ENCODE assay signal across 10 cellular contexts in genomic region chr19:13848811-13849241, GRCh38. TPM values are rescaled to one million over a fixed set of nuclear protein-coding genes. Genes with fewer than 3 reads are reported as not detected.
DNase-seq lines count a peak whose midpoint lies in the region; ATAC-seq, FAIRE-seq and TF ChIP-seq lines count a peak whose summit lies in the region.
"Had no signal": no experiment of that assay in that cellular context is flagged by ENCODE, and none has a peak within 500 bp of the region (broad histone marks: within the 10 kb centered on the region; RNA-seq: fewer than 3 reads in every experiment).

No MANE protein-coding gene starts in this region.

- no peak for FAIRE-seq in H1 (lab: Jason Lieb, UNC)

- DNase-seq in CD4-positive, CD25-positive, alpha-beta regulatory T cell: no peak
- DNase-seq in Panc1 (ENCODE audit: low read depth, low spot score) (no peak), H1 (ENCODE audit: low read depth in 1 of 2, low spot score in 2 of 2) (no peak), osteocyte (ENCODE audit: extremely low spot score, unreplicated experiment) (no peak), NCI-H2171 treated with DMSO at 0.1 percent for 48 hours (lab: John Stamatoyannopoulos, UW) (no peak), testis (no peak), Kasumi-1 (lab: John Stamatoyannopoulos, UW) (no peak)
- DNase-seq: NCI-H1092 treated with DMSO at 0.1 percent for 48 hours had no signal

- H3K23me2 ChIP-seq in H1 (ENCODE audit: low read depth, low read length): peaks cover 13% of the 10 kb centered on the region; the same call in 1 of the 2 replicates

- no peaks in the 10 kb centered on the region for H3K79me2 ChIP-seq in H1 (ENCODE audit: control insufficient read depth in 1 of 2, insufficient read depth in 2 of 2, low read length in 2 of 2)

- H3K4me2 ChIP-seq in H1 (ENCODE audit: insufficient read depth in 1 of 2, low read depth in 2 of 2, low read length in 2 of 2): no peak overlapping the region

- peak overlapping the region; percentile 68 for H2AK5ac ChIP-seq in H1 (ENCODE audit: low read depth, low read length)

- peak overlapping the region; percentile 9 for H2BK120ac ChIP-seq in H1 (replicated peaks; ENCODE audit: low read depth, low read length)

- no peaks in the 10 kb centered on the region for H3K36me3 ChIP-seq in CD4-positive, CD25-positive, alpha-beta regulatory T cell (ENCODE audit: control insufficient read depth, insufficient read depth, low read length)
- H3K36me3 ChIP-seq in Panc1 (ENCODE audit: control insufficient read depth, insufficient read depth, low read length): no peaks in the 10 kb centered on the region
- no peaks in the 10 kb centered on the region for H3K36me3 ChIP-seq in H1 (ENCODE audit: control insufficient read depth in 2 of 4, insufficient read depth in 4 of 4, low read length in 3 of 4)
- no peaks in the 10 kb centered on the region for H3K36me3 ChIP-seq in testis (ENCODE audit: low read depth, missing control alignments)

- intact Hi-C loops in Panc1 (cut with micrococcal nuclease; ENCODE audit: unreplicated experiment): no loop called here
- intact Hi-C loops in testis (cut with DNase I; ENCODE audit: low total_unique reads): no loop called here

- no peak overlapping the region for H3K9ac ChIP-seq in H1 (replicated peaks in 1 of 4; ENCODE audit: extremely low read depth in 1 of 4, low read depth in 3 of 4, low read length in 3 of 4)

- H3K4me3 Mint-ChIP-seq in CD4-positive, CD25-positive, alpha-beta regulatory T cell: peak overlapping the region in 3 of 4 donors; percentile 49 to 77 (median 76)
- peak overlapping the region; percentile 11 for H3K4me3 Mint-ChIP-seq in osteocyte (ENCODE audit: unreplicated experiment)

- no TSS peak for BruUV-seq in Panc1 (replicated peaks; lab: Mats Ljungman, UMichigan)

- TF ChIP-seq POLR2A in H1 (IDR thresholded peaks at IDR 0.05; ENCODE audit: control extremely low read depth in 1 of 2, low read depth in 2 of 2, low read length in 2 of 2): no peak
- TF ChIP-seq POLR2A in testis (IDR thresholded peaks at IDR 0.05): no peak

- H3K27ac Mint-ChIP-seq in CD4-positive, CD25-positive, alpha-beta regulatory T cell: peak overlapping the region; percentile 77 to 95 (median 94)
- peak overlapping the region; percentile 100 for H3K27ac Mint-ChIP-seq in osteocyte (ENCODE audit: unreplicated experiment)

- 0 out of 2 replicates have a peak overlapping the region, but pooled peaks have one; percentile 8 for H2BK20ac ChIP-seq in H1 (ENCODE audit: low read length)

- H3K27me3 Mint-ChIP-seq in CD4-positive, CD25-positive, alpha-beta regulatory T cell: peaks cover 11% of the 10 kb centered on the region
- no peaks in the 10 kb centered on the region for H3K27me3 Mint-ChIP-seq in osteocyte (ENCODE audit: unreplicated experiment)

- no peaks in the 10 kb centered on the region for H3K9me3 Mint-ChIP-seq in CD4-positive, CD25-positive, alpha-beta regulatory T cell
- H3K9me3 Mint-ChIP-seq in osteocyte (ENCODE audit: unreplicated experiment): no peaks in the 10 kb centered on the region

- 0 out of 2 replicates have a peak overlapping the region, but pooled peaks have one; percentile 1 for H2BK5ac ChIP-seq in H1 (ENCODE audit: low read depth, low read length)

- H3K23ac ChIP-seq in H1 (ENCODE audit: insufficient read length): no peak overlapping the region

- CTCF ChIA-PET in Panc1 (lab: Charles Lee): interaction anchor here (1.0 kb wide), 1 partner anchor 12 kb away, joined by 3 read pairs; no protein-coding TSS in a partner anchor
- CTCF ChIA-PET in H1 (lab: Charles Lee; ENCODE audit: partially characterized antibody): interaction anchor here (1.2 to 4.8 kb wide), 5 partner anchors 9 to 15 kb away, joined by 3 to 32 read pairs (median 5); no protein-coding TSS in a partner anchor

- in situ Hi-C loops in Panc1 (cut with HindIII; ENCODE audit: low pct_unique_long_range_greater_than_20kb, low sequenced_read_pairs): no loop called here

- no peak overlapping the region for H3K14ac ChIP-seq in H1 (ENCODE audit: insufficient read length)

- H3K4me1 ChIP-seq in CD4-positive, CD25-positive, alpha-beta regulatory T cell (ENCODE audit: control insufficient read depth, insufficient read depth, low read length, poor library complexity, severe bottlenecking): peaks cover 55% of the 10 kb centered on the region
- H3K4me1 ChIP-seq in Panc1 (ENCODE audit: control insufficient read depth, insufficient read depth, low read length): peaks cover 73% of the 10 kb centered on the region
- peaks cover 6 to 28% (median 22%) of the 10 kb centered on the region in 4 experiments for H3K4me1 ChIP-seq in H1 (replicated peaks in 1 of 4; ENCODE audit: control insufficient read depth in 3 of 4, insufficient read depth in 4 of 4, low read length in 3 of 4)
- peaks cover 34% of the 10 kb centered on the region for H3K4me1 ChIP-seq in testis

- H3K18ac ChIP-seq in H1 (ENCODE audit: extremely low read depth, low read length): no peak overlapping the region

- H3K4ac ChIP-seq in H1 (replicated peaks; ENCODE audit: insufficient read length, low read depth, low read length): no peak overlapping the region

- H3K79me1 ChIP-seq in H1 (ENCODE audit: low read depth, low read length): no peaks in the 10 kb centered on the region

- H3K4me1 Mint-ChIP-seq in CD4-positive, CD25-positive, alpha-beta regulatory T cell: peaks cover 5 to 55% (median 27%) of the 10 kb centered on the region in 4 donors
- H3K4me1 Mint-ChIP-seq in osteocyte (ENCODE audit: unreplicated experiment): peaks cover 73% of the 10 kb centered on the region

- H3K9me3 ChIP-seq in CD4-positive, CD25-positive, alpha-beta regulatory T cell (ENCODE audit: control insufficient read depth in 2 of 2, low read length in 2 of 2): no peaks in the 10 kb centered on the region
- H3K9me3 ChIP-seq in Panc1 (ENCODE audit: control insufficient read depth, insufficient read depth, low read depth, low read length) (no peaks in the 10 kb centered on the region), H1 (ENCODE audit: insufficient read depth in 2 of 2, low read depth in 1 of 2, low read length in 1 of 2) (no peaks in the 10 kb centered on the region), testis (no peaks in the 10 kb centered on the region)

- H4K8ac ChIP-seq in H1 (ENCODE audit: extremely low read depth, insufficient read depth, low read length): peak overlapping the region; percentile 88; the same call in 1 of the 2 replicates

- TF ChIP-seq RAD21 in H1 (IDR thresholded peaks at IDR 0.05 in 1 of 2, conservative IDR thresholded peaks at IDR 0.05 in 1 of 2; ENCODE audit: low read depth in 2 of 2, low read length in 2 of 2): no peak

- no peaks in the 10 kb centered on the region for H3K27me3 ChIP-seq in CD4-positive, CD25-positive, alpha-beta regulatory T cell (ENCODE audit: control insufficient read depth, insufficient read depth, low read length)
- H3K27me3 ChIP-seq in Panc1 (ENCODE audit: control insufficient read depth, insufficient read depth, low read length) (no peaks in the 10 kb centered on the region), H1 (replicated peaks in 1 of 4; ENCODE audit: control insufficient read depth in 3 of 4, extremely low read depth in 1 of 4, insufficient read depth in 3 of 4, low read length in 3 of 4) (no peaks in the 10 kb centered on the region), testis (no peaks in the 10 kb centered on the region)

- H2BK12ac ChIP-seq in H1 (ENCODE audit: low read depth, low read length): peak overlapping the region; percentile 52; the same call in 1 of the 2 replicates

- ATAC-seq in CD4-positive, CD25-positive, alpha-beta regulatory T cell (ENCODE audit: low read depth in 2 of 2): no peak
- no peak for ATAC-seq in Panc1
- ATAC-seq in HG02759 (IDR thresholded peaks at IDR 0.05; ENCODE audit: unreplicated experiment): no peak

- H3K4me3 ChIP-seq in CD4-positive, CD25-positive, alpha-beta regulatory T cell (ENCODE audit: low read depth, low read length): no peak overlapping the region
- no peak overlapping the region for H3K4me3 ChIP-seq in Panc1 (ENCODE audit: low read depth in 2 of 2, low read length in 2 of 2)
- H3K4me3 ChIP-seq in H1 (ENCODE audit: extremely low read depth in 1 of 4, insufficient read depth in 2 of 4, low read depth in 3 of 4, low read length in 4 of 4): no peak overlapping the region
- no peak overlapping the region for H3K4me3 ChIP-seq in testis

- peak overlapping the region; percentile 21; the same call in 1 of the 2 replicates for H2BK15ac ChIP-seq in H1 (ENCODE audit: low read length)

- H2AFZ ChIP-seq in H1 (ENCODE audit: low read length): no peak overlapping the region

- 90% methylated on average over 9 of the region's 9 CpGs; no CpG with 5 or more reads in 1 of the 2 experiments for WGBS in H1 (ENCODE audit: extremely low coverage in 1 of 2, insufficient coverage in 1 of 2, insufficient read length in 1 of 2, insufficient replicate concordance in 2 of 2, low coverage in 1 of 2, low lambda C conversion rate in 2 of 2, missing lambda C conversion rate in 1 of 2), 2 experiments
- WGBS in testis, 2 donors: 70 to 72% methylated on average over 8 to 9 of the region's 9 CpGs

- POLR2A ChIA-PET in Panc1 (lab: Charles Lee) (interaction anchor here (0.6 to 0.7 kb wide), 2 partner anchors 12 to 40 kb away, joined by 4 to 11 read pairs; no protein-coding TSS in a partner anchor), H1 (lab: Charles Lee; ENCODE audit: partially characterized antibody) (interaction anchor here (0.5 to 9.2 kb wide), 8 partner anchors 9 to 412 kb away, joined by 3 to 62 read pairs (median 4); partner anchors contain the start of gene ZSWIM4)

- TF ChIP-seq EP300 in H1 (IDR thresholded peaks at IDR 0.05; ENCODE audit: borderline replicate concordance in 1 of 2, low read depth in 2 of 2, low read length in 2 of 2): no peak

- no peaks in the 10 kb centered on the region for H3K36me3 Mint-ChIP-seq in CD4-positive, CD25-positive, alpha-beta regulatory T cell
- no peaks in the 10 kb centered on the region for H3K36me3 Mint-ChIP-seq in osteocyte (ENCODE audit: unreplicated experiment)

- peak overlapping the region; percentile 99 for H3K27ac ChIP-seq in CD4-positive, CD25-positive, alpha-beta regulatory T cell (ENCODE audit: insufficient read depth, low read length, poor library complexity, severe bottlenecking)
- peak overlapping the region; percentile 98 for H3K27ac ChIP-seq in Panc1 (ENCODE audit: low read length)
- H3K27ac ChIP-seq in H1 (ENCODE audit: low read depth, low read length): no peak overlapping the region
- H3K27ac ChIP-seq in testis: peak overlapping the region in 1 of 2 donors; percentile 98

- H4K91ac ChIP-seq in H1 (replicated peaks; ENCODE audit: insufficient read length, low read length): no peak overlapping the region

- no peak overlapping the region for H4K5ac ChIP-seq in H1 (ENCODE audit: insufficient read length, low read depth, low read length)

- no peak overlapping the region for H3K56ac ChIP-seq in H1 (replicated peaks; ENCODE audit: insufficient read length, low read depth, low read length)

- no peak for TF ChIP-seq CTCF in Panc1 (IDR thresholded peaks at IDR 0.05)
- no peak for TF ChIP-seq CTCF in H1 (IDR thresholded peaks at IDR 0.05; ENCODE audit: control extremely low read depth in 1 of 3, insufficient read depth in 1 of 3, low read depth in 1 of 3, low read length in 3 of 3)
- TF ChIP-seq CTCF in osteocyte (IDR thresholded peaks at IDR 0.05): no peak
- TF ChIP-seq CTCF in testis (IDR thresholded peaks at IDR 0.05): no peak

- H4K20me1 ChIP-seq in H1 (replicated peaks in 1 of 2; ENCODE audit: control insufficient read depth in 1 of 2, insufficient read depth in 2 of 2, low read length in 2 of 2): no peaks in the 10 kb centered on the region

RNA-seq across cellular contexts. Expression of gene NANOS3, which starts 28.1 kb away (rescaled TPM):
- total RNA-seq in CD4-positive, CD25-positive, alpha-beta regulatory T cell: not detected
- polyA plus RNA-seq in CD4-positive, CD25-positive, alpha-beta regulatory T cell: not detected
- total RNA-seq in Panc1 (2021; ENCODE audit: unreplicated experiment) (0.33 TPM), osteocyte (1.1 and 3.5 TPM in 2 replicates), testis (10 to 100 TPM; 14.5 to 18.6 TPM)
- 0.71 TPM for polyA plus RNA-seq in Panc1 (2012; ENCODE audit: insufficient read length)
- not detected in 2 replicates for total RNA-seq in H1 (2021; fragmentation: NEBNext Ultra II Directional; extraction: Animal tissue kit (Norgen Biotek cat#: 25700))
- polyA plus RNA-seq in H1 (2011; rRNA removed) (0.14 and 0.62 TPM in 2 replicates), testis (ENCODE audit: insufficient read depth, low read depth, low replicate concordance) (9.3 TPM)
- polyA plus RNA-seq in H1 (2011; cell fraction: cytosol; rRNA removed): not detected
- polyA plus RNA-seq in H1 (2011; cell fraction: nucleus; rRNA removed): not detected
- 0.69 to 0.83 TPM in 2 of 4 replicates, not detected in the others for polyA plus RNA-seq in H1 (2012, experiment 1 of 2)
- polyA plus RNA-seq in H1 (2012, experiment 2 of 2): not detected
- polyA plus RNA-seq in H1 (2013, experiment 1 of 2): 1.2 TPM
- polyA plus RNA-seq in H1 (2013, experiment 2 of 2): 1.3 TPM
- polyA minus RNA-seq in H1 (2011; rRNA and poly(A)+ RNA removed): not detected in 2 replicates
- not detected for polyA minus RNA-seq in H1 (2011; cell fraction: cytosol; rRNA and poly(A)+ RNA removed)
- polyA minus RNA-seq in H1 (2011; cell fraction: nucleus; rRNA and poly(A)+ RNA removed): not detected
- total RNA-seq: renal cortical epithelial cell had no signal

RNA-seq across cellular contexts. Expression of gene ZSWIM4, which starts 53.6 kb away (rescaled TPM):
- total RNA-seq in CD4-positive, CD25-positive, alpha-beta regulatory T cell: 4.5 TPM
- under 1 TPM; 0.46 to 0.82 (median 0.54) TPM for polyA plus RNA-seq in CD4-positive, CD25-positive, alpha-beta regulatory T cell
- total RNA-seq in Panc1 (2021; ENCODE audit: unreplicated experiment): 8.7 TPM
- 11.3 TPM for polyA plus RNA-seq in Panc1 (2012; ENCODE audit: insufficient read length)
- total RNA-seq in H1 (2021; fragmentation: NEBNext Ultra II Directional; extraction: Animal tissue kit (Norgen Biotek cat#: 25700)): 31.1 and 32.7 TPM in 2 replicates
- 12.2 and 23.2 TPM in 2 replicates for polyA plus RNA-seq in H1 (2011; rRNA removed)
- 10.9 TPM for polyA plus RNA-seq in H1 (2011; cell fraction: cytosol; rRNA removed)
- polyA plus RNA-seq in H1 (2011; cell fraction: nucleus; rRNA removed): 21.2 TPM
- 13.1 to 23.1 TPM (median 21.0 TPM) in 4 replicates for polyA plus RNA-seq in H1 (2012, experiment 1 of 2)
- polyA plus RNA-seq in H1 (2012, experiment 2 of 2): 20.0 TPM
- polyA plus RNA-seq in H1 (2013, experiment 1 of 2): 17.0 TPM
- 17.3 TPM for polyA plus RNA-seq in H1 (2013, experiment 2 of 2)
- 8.9 and 10.8 TPM in 2 replicates for polyA minus RNA-seq in H1 (2011; rRNA and poly(A)+ RNA removed)
- 23.9 TPM for polyA minus RNA-seq in H1 (2011; cell fraction: cytosol; rRNA and poly(A)+ RNA removed)
- 13.5 TPM for polyA minus RNA-seq in H1 (2011; cell fraction: nucleus; rRNA and poly(A)+ RNA removed)
- 14.0 and 15.1 TPM in 2 replicates for total RNA-seq in osteocyte
- 10 to 100 TPM in 1 of 2 donors, 1 to 10 TPM in 1; 4.7 to 10.0 TPM for total RNA-seq in testis
- polyA plus RNA-seq in testis (ENCODE audit: insufficient read depth, low read depth, low replicate concordance): 3.4 TPM

RNA-seq across cellular contexts. Expression of gene BRME1, which starts 57.1 kb away (rescaled TPM):
- total RNA-seq in CD4-positive, CD25-positive, alpha-beta regulatory T cell: 1.7 TPM
- polyA plus RNA-seq in CD4-positive, CD25-positive, alpha-beta regulatory T cell: under 1 TPM in 3 of 4 donors, not detected in 1; 0.24 to 0.63 (median 0.53) TPM
- total RNA-seq in Panc1 (2021; ENCODE audit: unreplicated experiment) (6.5 TPM), osteocyte (3.7 and 4.1 TPM in 2 replicates), testis (10 to 100 TPM; 26.3 to 48.9 TPM)
- polyA plus RNA-seq in Panc1 (2012; ENCODE audit: insufficient read length): 10.9 TPM
- total RNA-seq in H1 (2021; fragmentation: NEBNext Ultra II Directional; extraction: Animal tissue kit (Norgen Biotek cat#: 25700)): 4.6 and 4.7 TPM in 2 replicates
- polyA plus RNA-seq in H1 (2011; rRNA removed) (4.6 and 6.0 TPM in 2 replicates), testis (ENCODE audit: insufficient read depth, low read depth, low replicate concordance) (17.8 TPM)
- polyA plus RNA-seq in H1 (2011; cell fraction: cytosol; rRNA removed): 5.2 TPM
- polyA plus RNA-seq in H1 (2011; cell fraction: nucleus; rRNA removed): 12.9 TPM
- 2.8 to 5.0 TPM (median 3.9 TPM) in 4 replicates for polyA plus RNA-seq in H1 (2012, experiment 1 of 2)
- polyA plus RNA-seq in H1 (2012, experiment 2 of 2): 3.1 TPM
- 3.8 TPM for polyA plus RNA-seq in H1 (2013, experiment 1 of 2)
- polyA plus RNA-seq in H1 (2013, experiment 2 of 2): 3.4 TPM
- 2.5 and 3.4 TPM in 2 replicates for polyA minus RNA-seq in H1 (2011; rRNA and poly(A)+ RNA removed)
- 3.8 TPM for polyA minus RNA-seq in H1 (2011; cell fraction: cytosol; rRNA and poly(A)+ RNA removed)
- polyA minus RNA-seq in H1 (2011; cell fraction: nucleus; rRNA and poly(A)+ RNA removed): 7.3 TPM

RNA-seq across cellular contexts. Expression of gene CC2D1A, which starts 57.2 kb away (rescaled TPM):
- total RNA-seq in CD4-positive, CD25-positive, alpha-beta regulatory T cell: 35.0 TPM
- polyA plus RNA-seq in CD4-positive, CD25-positive, alpha-beta regulatory T cell: 1 to 10 TPM; 3.7 to 4.9 (median 4.2) TPM
- 28.0 TPM for total RNA-seq in Panc1 (2021; ENCODE audit: unreplicated experiment)
- 30.8 TPM for polyA plus RNA-seq in Panc1 (2012; ENCODE audit: insufficient read length)
- 33.0 and 36.4 TPM in 2 replicates for total RNA-seq in H1 (2021; fragmentation: NEBNext Ultra II Directional; extraction: Animal tissue kit (Norgen Biotek cat#: 25700))
- 12.5 and 20.5 TPM in 2 replicates for polyA plus RNA-seq in H1 (2011; rRNA removed)
- 17.1 TPM for polyA plus RNA-seq in H1 (2011; cell fraction: cytosol; rRNA removed)
- polyA plus RNA-seq in H1 (2011; cell fraction: nucleus; rRNA removed): 71.1 TPM
- 20.2 to 39.2 TPM (median 31.7 TPM) in 4 replicates for polyA plus RNA-seq in H1 (2012, experiment 1 of 2)
- polyA plus RNA-seq in H1 (2012, experiment 2 of 2): 21.2 TPM
- 17.9 TPM for polyA plus RNA-seq in H1 (2013, experiment 1 of 2)
- 16.1 TPM for polyA plus RNA-seq in H1 (2013, experiment 2 of 2)
- 15.8 and 22.9 TPM in 2 replicates for polyA minus RNA-seq in H1 (2011; rRNA and poly(A)+ RNA removed)
- 17.1 TPM for polyA minus RNA-seq in H1 (2011; cell fraction: cytosol; rRNA and poly(A)+ RNA removed)
- polyA minus RNA-seq in H1 (2011; cell fraction: nucleus; rRNA and poly(A)+ RNA removed): 19.3 TPM
- 44.3 and 51.3 TPM in 2 replicates for total RNA-seq in osteocyte
- total RNA-seq in testis: 10 to 100 TPM; 56.6 to 62.7 TPM
- polyA plus RNA-seq in testis (ENCODE audit: insufficient read depth, low read depth, low replicate concordance): 31.0 TPM
